ENCODE assay signal across 1 cellular context in the genomic region with DNA sequence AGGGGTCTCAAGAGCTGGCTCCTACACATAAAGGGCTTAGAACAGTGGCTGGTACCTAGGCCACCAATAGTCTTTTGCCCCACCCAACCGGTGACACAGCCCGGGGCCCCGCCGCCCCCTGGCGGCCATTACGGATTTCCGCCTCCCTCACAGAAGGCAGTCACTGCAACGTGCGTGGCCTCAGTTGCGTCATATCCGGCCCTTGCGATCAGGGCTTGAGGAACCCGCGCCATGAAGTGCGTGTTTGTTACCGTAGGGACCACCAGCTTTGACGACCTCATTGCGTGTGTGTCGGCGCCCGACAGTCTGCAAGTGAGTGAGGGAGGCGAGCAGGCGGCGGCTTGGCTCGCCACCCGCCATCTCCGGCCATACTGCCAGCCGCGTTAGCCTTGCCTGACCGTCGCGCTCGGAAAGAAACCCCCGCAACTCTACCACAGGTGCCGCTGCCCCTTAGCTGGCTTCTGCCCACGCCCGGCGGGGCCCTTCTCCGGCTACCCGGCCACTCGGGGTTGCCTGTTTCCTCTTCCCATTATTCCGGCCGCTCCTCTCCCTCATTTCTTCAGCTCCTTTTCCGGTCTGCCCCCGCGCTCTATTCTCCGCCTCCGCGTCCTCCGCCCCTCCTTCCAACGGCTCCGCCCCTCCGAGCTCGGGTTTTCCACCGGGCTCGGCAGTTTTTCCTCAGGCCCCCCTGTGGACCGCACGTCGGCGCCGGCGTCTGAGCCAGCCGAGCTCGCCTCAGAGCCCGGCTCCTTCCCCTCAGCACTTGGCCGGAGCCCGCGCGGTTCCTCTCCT.
A peak's percentile ranks its signal among the peaks of the same experiment; 100 is the strongest.
TF ChIP-seq lines count a peak whose summit lies in the region.

Gene ALG13 (plus strand): TSS at position 183 of the 792 bp plus-strand sequence. CDS start 49 bp downstream, at position 232.

TF ChIP-seq in GM12878, 131 proteins besides CTCF, POLR2A, EP300 and RAD21 (continued from another document and continues in another):
- TF ChIP-seq, protein P1, sequence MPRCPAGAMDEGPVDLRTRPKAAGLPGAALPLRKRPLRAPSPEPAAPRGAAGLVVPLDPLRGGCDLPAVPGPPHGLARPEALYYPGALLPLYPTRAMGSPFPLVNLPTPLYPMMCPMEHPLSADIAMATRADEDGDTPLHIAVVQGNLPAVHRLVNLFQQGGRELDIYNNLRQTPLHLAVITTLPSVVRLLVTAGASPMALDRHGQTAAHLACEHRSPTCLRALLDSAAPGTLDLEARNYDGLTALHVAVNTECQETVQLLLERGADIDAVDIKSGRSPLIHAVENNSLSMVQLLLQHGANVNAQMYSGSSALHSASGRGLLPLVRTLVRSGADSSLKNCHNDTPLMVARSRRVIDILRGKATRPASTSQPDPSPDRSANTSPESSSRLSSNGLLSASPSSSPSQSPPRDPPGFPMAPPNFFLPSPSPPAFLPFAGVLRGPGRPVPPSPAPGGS (IDR thresholded peaks at IDR 0.05; ENCODE audit: borderline replicate concordance, insufficient read depth, low read depth, low read length, poor library complexity, severe bottlenecking) = peak; percentile 48
- TF ChIP-seq NR2F1 (conservative IDR thresholded peaks at IDR 0.05) (no peak), SP1 (IDR thresholded peaks at IDR 0.05; ENCODE audit: low read depth, low read length) (no peak), SREBF2 (IDR thresholded peaks at IDR 0.05; ENCODE audit: low read length) (no peak), CEBPB (IDR thresholded peaks at IDR 0.05; ENCODE audit: borderline replicate concordance in 1 of 2, low read depth in 2 of 2, low read length in 2 of 2) (peak in 1 of 2 experiments; percentile 46; a peak in 1 of 4 replicates), ESRRA (IDR thresholded peaks at IDR 0.05; ENCODE audit: low read length) (no peak), NFIC (IDR thresholded peaks at IDR 0.05; ENCODE audit: low read depth, low read length) (no peak), KDM1A (IDR thresholded peaks at IDR 0.05; ENCODE audit: borderline replicate concordance) (no peak), EZH2 (IDR thresholded peaks at IDR 0.05; ENCODE audit: borderline replicate concordance, control insufficient read depth, low read depth, low read length) (no peak), HDAC6 (IDR thresholded peaks at IDR 0.05; ENCODE audit: unreplicated experiment) (no peak), CREM (IDR thresholded peaks at IDR 0.05; ENCODE audit: low read depth) (peak; percentile 96), ZNF24 (IDR thresholded peaks at IDR 0.05) (peak; percentile 65), NRF1 (conservative IDR thresholded peaks at IDR 0.05; ENCODE audit: low read depth, low read length) (no peak), TAF1 (IDR thresholded peaks at IDR 0.05; ENCODE audit: borderline replicate concordance, low read depth, low read length) (peak; percentile 56), CHD2 (IDR thresholded peaks at IDR 0.05; ENCODE audit: borderline replicate concordance, low read depth, low read length) (0 out of 2 replicates have a peak, but pooled peaks have one; percentile 13), ZNF217 (IDR thresholded peaks at IDR 0.05) (no peak), IKZF1 (conservative IDR thresholded peaks at IDR 0.05) (peak; percentile 82), SIN3A (IDR thresholded peaks at IDR 0.05; ENCODE audit: low read depth, low read length) (no peak), STAT3 (IDR thresholded peaks at IDR 0.05; ENCODE audit: low read depth, low read length) (no peak), NFXL1 (IDR thresholded peaks at IDR 0.05; ENCODE audit: borderline replicate concordance) (no peak), FOXK2 (IDR thresholded peaks at IDR 0.05) (no peak), ZBTB4 (CRISPR knock-in tag; IDR thresholded peaks at IDR 0.05) (no peak), IRF4 (IDR thresholded peaks at IDR 0.05; ENCODE audit: low read depth, low read length) (no peak), BRCA1 (IDR thresholded peaks at IDR 0.05; ENCODE audit: low read depth, low read length) (no peak), MAX (IDR thresholded peaks at IDR 0.05; ENCODE audit: low read depth, low read length) (peak; percentile 75), ATF2 (IDR thresholded peaks at IDR 0.05; ENCODE audit: low read length) (no peak)
- TF ChIP-seq, protein P2, sequence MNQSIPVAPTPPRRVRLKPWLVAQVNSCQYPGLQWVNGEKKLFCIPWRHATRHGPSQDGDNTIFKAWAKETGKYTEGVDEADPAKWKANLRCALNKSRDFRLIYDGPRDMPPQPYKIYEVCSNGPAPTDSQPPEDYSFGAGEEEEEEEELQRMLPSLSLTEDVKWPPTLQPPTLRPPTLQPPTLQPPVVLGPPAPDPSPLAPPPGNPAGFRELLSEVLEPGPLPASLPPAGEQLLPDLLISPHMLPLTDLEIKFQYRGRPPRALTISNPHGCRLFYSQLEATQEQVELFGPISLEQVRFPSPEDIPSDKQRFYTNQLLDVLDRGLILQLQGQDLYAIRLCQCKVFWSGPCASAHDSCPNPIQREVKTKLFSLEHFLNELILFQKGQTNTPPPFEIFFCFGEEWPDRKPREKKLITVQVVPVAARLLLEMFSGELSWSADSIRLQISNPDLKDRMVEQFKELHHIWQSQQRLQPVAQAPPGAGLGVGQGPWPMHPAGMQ (IDR thresholded peaks at IDR 0.05; ENCODE audit: borderline replicate concordance) = no peak
- TF ChIP-seq, protein P3, sequence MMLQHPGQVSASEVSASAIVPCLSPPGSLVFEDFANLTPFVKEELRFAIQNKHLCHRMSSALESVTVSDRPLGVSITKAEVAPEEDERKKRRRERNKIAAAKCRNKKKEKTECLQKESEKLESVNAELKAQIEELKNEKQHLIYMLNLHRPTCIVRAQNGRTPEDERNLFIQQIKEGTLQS (IDR thresholded peaks at IDR 0.05; ENCODE audit: borderline replicate concordance, extremely low read depth, low read depth, low read length) = no peak
- TF ChIP-seq, protein P4, sequence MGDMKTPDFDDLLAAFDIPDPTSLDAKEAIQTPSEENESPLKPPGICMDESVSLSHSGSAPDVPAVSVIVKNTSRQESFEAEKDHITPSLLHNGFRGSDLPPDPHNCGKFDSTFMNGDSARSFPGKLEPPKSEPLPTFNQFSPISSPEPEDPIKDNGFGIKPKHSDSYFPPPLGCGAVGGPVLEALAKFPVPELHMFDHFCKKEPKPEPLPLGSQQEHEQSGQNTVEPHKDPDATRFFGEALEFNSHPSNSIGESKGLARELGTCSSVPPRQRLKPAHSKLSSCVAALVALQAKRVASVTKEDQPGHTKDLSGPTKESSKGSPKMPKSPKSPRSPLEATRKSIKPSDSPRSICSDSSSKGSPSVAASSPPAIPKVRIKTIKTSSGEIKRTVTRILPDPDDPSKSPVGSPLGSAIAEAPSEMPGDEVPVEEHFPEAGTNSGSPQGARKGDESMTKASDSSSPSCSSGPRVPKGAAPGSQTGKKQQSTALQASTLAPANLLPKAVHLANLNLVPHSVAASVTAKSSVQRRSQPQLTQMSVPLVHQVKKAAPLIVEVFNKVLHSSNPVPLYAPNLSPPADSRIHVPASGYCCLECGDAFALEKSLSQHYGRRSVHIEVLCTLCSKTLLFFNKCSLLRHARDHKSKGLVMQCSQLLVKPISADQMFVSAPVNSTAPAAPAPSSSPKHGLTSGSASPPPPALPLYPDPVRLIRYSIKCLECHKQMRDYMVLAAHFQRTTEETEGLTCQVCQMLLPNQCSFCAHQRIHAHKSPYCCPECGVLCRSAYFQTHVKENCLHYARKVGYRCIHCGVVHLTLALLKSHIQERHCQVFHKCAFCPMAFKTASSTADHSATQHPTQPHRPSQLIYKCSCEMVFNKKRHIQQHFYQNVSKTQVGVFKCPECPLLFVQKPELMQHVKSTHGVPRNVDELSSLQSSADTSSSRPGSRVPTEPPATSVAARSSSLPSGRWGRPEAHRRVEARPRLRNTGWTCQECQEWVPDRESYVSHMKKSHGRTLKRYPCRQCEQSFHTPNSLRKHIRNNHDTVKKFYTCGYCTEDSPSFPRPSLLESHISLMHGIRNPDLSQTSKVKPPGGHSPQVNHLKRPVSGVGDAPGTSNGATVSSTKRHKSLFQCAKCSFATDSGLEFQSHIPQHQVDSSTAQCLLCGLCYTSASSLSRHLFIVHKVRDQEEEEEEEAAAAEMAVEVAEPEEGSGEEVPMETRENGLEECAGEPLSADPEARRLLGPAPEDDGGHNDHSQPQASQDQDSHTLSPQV (IDR thresholded peaks at IDR 0.05) = no peak; the same call in 1 of the 2 replicates
- TF ChIP-seq, protein P5, sequence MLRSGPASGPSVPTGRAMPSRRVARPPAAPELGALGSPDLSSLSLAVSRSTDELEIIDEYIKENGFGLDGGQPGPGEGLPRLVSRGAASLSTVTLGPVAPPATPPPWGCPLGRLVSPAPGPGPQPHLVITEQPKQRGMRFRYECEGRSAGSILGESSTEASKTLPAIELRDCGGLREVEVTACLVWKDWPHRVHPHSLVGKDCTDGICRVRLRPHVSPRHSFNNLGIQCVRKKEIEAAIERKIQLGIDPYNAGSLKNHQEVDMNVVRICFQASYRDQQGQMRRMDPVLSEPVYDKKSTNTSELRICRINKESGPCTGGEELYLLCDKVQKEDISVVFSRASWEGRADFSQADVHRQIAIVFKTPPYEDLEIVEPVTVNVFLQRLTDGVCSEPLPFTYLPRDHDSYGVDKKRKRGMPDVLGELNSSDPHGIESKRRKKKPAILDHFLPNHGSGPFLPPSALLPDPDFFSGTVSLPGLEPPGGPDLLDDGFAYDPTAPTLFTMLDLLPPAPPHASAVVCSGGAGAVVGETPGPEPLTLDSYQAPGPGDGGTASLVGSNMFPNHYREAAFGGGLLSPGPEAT (IDR thresholded peaks at IDR 0.05; ENCODE audit: low read depth) = no peak; the same call in 1 of the 2 replicates
- TF ChIP-seq, protein P6, sequence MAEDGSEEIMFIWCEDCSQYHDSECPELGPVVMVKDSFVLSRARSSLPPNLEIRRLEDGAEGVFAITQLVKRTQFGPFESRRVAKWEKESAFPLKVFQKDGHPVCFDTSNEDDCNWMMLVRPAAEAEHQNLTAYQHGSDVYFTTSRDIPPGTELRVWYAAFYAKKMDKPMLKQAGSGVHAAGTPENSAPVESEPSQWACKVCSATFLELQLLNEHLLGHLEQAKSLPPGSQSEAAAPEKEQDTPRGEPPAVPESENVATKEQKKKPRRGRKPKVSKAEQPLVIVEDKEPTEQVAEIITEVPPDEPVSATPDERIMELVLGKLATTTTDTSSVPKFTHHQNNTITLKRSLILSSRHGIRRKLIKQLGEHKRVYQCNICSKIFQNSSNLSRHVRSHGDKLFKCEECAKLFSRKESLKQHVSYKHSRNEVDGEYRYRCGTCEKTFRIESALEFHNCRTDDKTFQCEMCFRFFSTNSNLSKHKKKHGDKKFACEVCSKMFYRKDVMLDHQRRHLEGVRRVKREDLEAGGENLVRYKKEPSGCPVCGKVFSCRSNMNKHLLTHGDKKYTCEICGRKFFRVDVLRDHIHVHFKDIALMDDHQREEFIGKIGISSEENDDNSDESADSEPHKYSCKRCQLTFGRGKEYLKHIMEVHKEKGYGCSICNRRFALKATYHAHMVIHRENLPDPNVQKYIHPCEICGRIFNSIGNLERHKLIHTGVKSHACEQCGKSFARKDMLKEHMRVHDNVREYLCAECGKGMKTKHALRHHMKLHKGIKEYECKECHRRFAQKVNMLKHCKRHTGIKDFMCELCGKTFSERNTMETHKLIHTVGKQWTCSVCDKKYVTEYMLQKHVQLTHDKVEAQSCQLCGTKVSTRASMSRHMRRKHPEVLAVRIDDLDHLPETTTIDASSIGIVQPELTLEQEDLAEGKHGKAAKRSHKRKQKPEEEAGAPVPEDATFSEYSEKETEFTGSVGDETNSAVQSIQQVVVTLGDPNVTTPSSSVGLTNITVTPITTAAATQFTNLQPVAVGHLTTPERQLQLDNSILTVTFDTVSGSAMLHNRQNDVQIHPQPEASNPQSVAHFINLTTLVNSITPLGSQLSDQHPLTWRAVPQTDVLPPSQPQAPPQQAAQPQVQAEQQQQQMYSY (CRISPR knock-in tag; IDR thresholded peaks at IDR 0.05) = no peak
